ENCODE assay signal across 8 cellular contexts in the genomic region with DNA sequence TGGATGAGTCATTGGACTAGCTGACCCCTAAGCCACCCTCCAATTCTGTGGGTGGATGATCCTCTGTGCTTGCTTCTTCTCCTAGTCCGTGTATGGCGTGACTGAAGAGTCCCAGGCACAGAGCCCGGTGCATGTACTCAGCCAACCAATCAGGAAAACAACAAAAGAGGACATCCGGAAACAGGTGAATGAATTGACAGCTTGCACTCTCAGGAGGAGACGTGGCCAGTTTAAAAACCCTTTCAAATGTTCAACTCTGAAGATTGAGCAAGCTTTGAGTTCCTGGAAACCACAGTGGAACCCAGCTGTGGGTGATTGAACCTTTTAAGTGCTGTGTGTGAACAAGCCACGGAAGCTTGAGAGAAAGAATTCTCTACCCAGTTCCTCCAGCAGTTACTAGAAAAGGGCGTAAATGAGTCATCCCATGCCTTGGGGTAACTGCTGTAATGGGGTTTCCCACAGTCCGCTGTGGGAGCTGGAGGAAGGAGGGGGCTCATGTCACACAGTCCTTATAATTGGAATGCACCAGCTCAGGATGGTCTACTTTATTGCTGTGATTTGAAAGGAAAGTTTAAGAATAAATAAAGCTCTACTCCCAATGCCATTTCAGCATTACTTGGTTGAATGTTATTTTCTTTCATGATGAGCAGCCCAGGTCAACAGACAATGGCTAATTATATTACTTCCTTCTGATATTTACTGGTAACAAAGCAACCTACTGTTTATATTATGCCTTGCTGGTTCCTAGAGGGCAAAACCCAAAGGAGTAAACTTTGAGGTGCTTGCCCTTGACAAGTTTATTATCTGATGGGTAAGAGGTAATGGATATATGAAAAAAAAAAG.
DNase-seq lines count a peak whose midpoint lies in the region; ATAC-seq and TF ChIP-seq lines count a peak whose summit lies in the region.

No MANE protein-coding gene starts in this region.

- H3K27ac ChIP-seq in right atrium auricular region = peak overlapping the region; percentile 63 to 74

- H3K4me1 ChIP-seq in right atrium auricular region = peaks cover 0 to 11% of the 10 kb centered on the region in 2 donors

- H3K27me3 ChIP-seq in right atrium auricular region = no peaks in the 10 kb centered on the region

- peak; percentile 71 for ATAC-seq in GM18499 (IDR thresholded peaks at IDR 0.05; ENCODE audit: insufficient read depth, unreplicated experiment)
- ATAC-seq in HG02623 (IDR thresholded peaks at IDR 0.05; ENCODE audit: unreplicated experiment) = peak; percentile 76

- TF ChIP-seq CTCF in right atrium auricular region (IDR thresholded peaks at IDR 0.05) = no peak

- peak; percentile 48 for DNase-seq in NCI-H748 treated with DMSO at 0.1 percent for 48 hours (lab: John Stamatoyannopoulos, UW)
- peak; percentile 70 to 71 for DNase-seq in activated T-cell treated with anti-CD3 and anti-CD28 coated beads, Interleukin-2, amount 50 U/mL, for 48 hours
- peak; percentile 62 for DNase-seq in right atrium auricular region (ENCODE audit: low spot score)
- DNase-seq in stimulated activated CD4-positive, alpha-beta T cell treated with anti-CD3 and anti-CD28 coated beads, TNF-alpha, amount 100 ng/mL, for 48 hours (ENCODE audit: low read depth in 3 of 3) = peak; percentile 35 to 59 (median 50)
- no peak for DNase-seq in amniotic stem cell (lab: John Stamatoyannopoulos, UW)
- DNase-seq in NCI-H187 treated with DMSO at 0.1 percent for 48 hours (lab: John Stamatoyannopoulos, UW) = no peak

- H3K36me3 ChIP-seq in right atrium auricular region = no peaks in the 10 kb centered on the region

- H3K9me3 ChIP-seq in right atrium auricular region = no peaks in the 10 kb centered on the region

- H3K4me3 ChIP-seq in right atrium auricular region = no peak overlapping the region

Comparison
In these comparisons a context has a peak if more than half of its experiments do, and no peak if none do; other contexts are left out.
1. DNase-seq: peak in NCI-H748 treated with DMSO at 0.1 percent for 48 hours (single experiment), activated T-cell treated with anti-CD3 and anti-CD28 coated beads, Interleukin-2, amount 50 U/mL, for 48 hours (2 of 2), right atrium auricular region (single experiment) and stimulated activated CD4-positive, alpha-beta T cell treated with anti-CD3 and anti-CD28 coated beads, TNF-alpha, amount 100 ng/mL, for 48 hours (3 of 3); none in amniotic stem cell (single experiment) and NCI-H187 treated with DMSO at 0.1 percent for 48 hours (single experiment).